Comparison of ENCODE assay signal across 17 cellular contexts in genomic region chr2:33763671-33764310, GRCh38.
DNase-seq lines count a peak whose midpoint lies in the region; ATAC-seq and TF ChIP-seq lines count a peak whose summit lies in the region.
"Had no signal": no experiment of that assay in that cellular context is flagged by ENCODE, and none has a peak within 500 bp of the region (broad histone marks: within the 10 kb centered on the region; RNA-seq: fewer than 3 reads in every experiment).

No MANE protein-coding gene starts in this region.

- H3K9me3 ChIP-seq in adrenal gland (replicated peaks in 1 of 3) (no peaks in the 10 kb centered on the region), colonic mucosa (no peaks in the 10 kb centered on the region)

- 69 to 74% (median 71%) methylated on average over 6 of the region's 6 CpGs for WGBS in adrenal gland, 4 donors

- intact Hi-C loops in adrenal gland (cut with DNase I) = no loop called here
- intact Hi-C loops in colonic mucosa (cut with DNase I) = no loop called here

- H3K27me3 ChIP-seq in adrenal gland (no peaks in the 10 kb centered on the region), colonic mucosa (no peaks in the 10 kb centered on the region)

- TF ChIP-seq POLR2A in adrenal gland (IDR thresholded peaks at IDR 0.05) = no peak

- H3K27ac ChIP-seq in adrenal gland = no peak overlapping the region
- no peak overlapping the region for H3K27ac ChIP-seq in colonic mucosa

- H3K9ac ChIP-seq in colonic mucosa (ENCODE audit: low read depth in 2 of 2, low read length in 2 of 2) = no peak overlapping the region

- no peaks in the 10 kb centered on the region for H3K4me1 ChIP-seq in adrenal gland (replicated peaks in 1 of 2)
- no peaks in the 10 kb centered on the region for H3K4me1 ChIP-seq in colonic mucosa

- ATAC-seq in GM21717 (IDR thresholded peaks at IDR 0.05; ENCODE audit: unreplicated experiment) = no peak
- ATAC-seq: CD8-positive, alpha-beta T cell; Right ventricle myocardium inferior; SK-N-SH treated with all-trans-retinoic acid at 6 μM for 48 hours had no signal

- no peak for TF ChIP-seq CTCF in adrenal gland (IDR thresholded peaks at IDR 0.05)
- no peak for TF ChIP-seq CTCF in colonic mucosa (IDR thresholded peaks at IDR 0.05)
- no peak for TF ChIP-seq CTCF in GM10266 (IDR thresholded peaks at IDR 0.05; ENCODE audit: control insufficient read depth, insufficient read depth, low read depth, missing control alignments)

- H3K36me3 ChIP-seq in adrenal gland (replicated peaks in 1 of 2) (no peaks in the 10 kb centered on the region), colonic mucosa (no peaks in the 10 kb centered on the region)

- H3K4me3 ChIP-seq in adrenal gland (no peak overlapping the region), colonic mucosa (no peak overlapping the region)

- DNase-seq in DMS53 (lab: John Stamatoyannopoulos, UW) = peak; percentile 41
- DNase-seq in DMS53 treated with DMSO at 0.1 percent for 48 hours (lab: John Stamatoyannopoulos, UW; ENCODE audit: unreplicated experiment) = no peak
- peak; percentile 20 to 36 for DNase-seq in SHP77 (lab: John Stamatoyannopoulos, UW)
- DNase-seq in foreskin melanocyte = peak; percentile 98
- DNase-seq in adrenal gland = no peak
- DNase-seq in colonic mucosa = no peak
- DNase-seq in GM10266 (ENCODE audit: extremely low spot score) = no peak
- DNase-seq: 8988T; CD8-positive, alpha-beta T cell; EL; H7; NCI-H1417 treated with DMSO at 0.1 percent for 48 hours; NCI-H1930; NCI-H524 had no signal

Comparison
In these comparisons a context has a peak if more than half of its experiments do, and no peak if none do; other contexts are left out.
1. DNase-seq: peak in DMS53 (single experiment), SHP77 (2 of 2) and foreskin melanocyte (single experiment); none in DMS53 treated with DMSO at 0.1 percent for 48 hours (single experiment), adrenal gland (0 of 7), colonic mucosa (single experiment) and GM10266 (single experiment).